1 cellular context compared by ENCODE assay signal in genomic region chr5:124906339-124907097, GRCh38.
TF ChIP-seq lines count a peak whose summit lies in the region.

No MANE protein-coding gene starts in this region.

TF ChIP-seq in HCT116, 20 proteins besides CTCF, POLR2A, EP300 and RAD21 (continued from another document):
- no peak for TF ChIP-seq CBX3 (IDR thresholded peaks at IDR 0.05; ENCODE audit: low read depth)
- TF ChIP-seq ZNF274 (IDR thresholded peaks at IDR 0.05; ENCODE audit: low read depth, low read length), result no peak
- no peak for TF ChIP-seq ZFX (IDR thresholded peaks at IDR 0.05)
- no peak for TF ChIP-seq ATF3 (IDR thresholded peaks at IDR 0.05)
- no peak for TF ChIP-seq SP1 (IDR thresholded peaks at IDR 0.05; ENCODE audit: low read depth)
- no peak for TF ChIP-seq ZBTB33 (IDR thresholded peaks at IDR 0.05; ENCODE audit: extremely low read depth, insufficient replicate concordance, low read length)
- TF ChIP-seq EZH2phosphoT487 (IDR thresholded peaks at IDR 0.05; ENCODE audit: borderline replicate concordance), result no peak
- TF ChIP-seq TCF7L2 (IDR thresholded peaks at IDR 0.05; ENCODE audit: borderline replicate concordance, extremely low read depth, insufficient read depth, insufficient read length), result no peak
